In the genomic region with DNA sequence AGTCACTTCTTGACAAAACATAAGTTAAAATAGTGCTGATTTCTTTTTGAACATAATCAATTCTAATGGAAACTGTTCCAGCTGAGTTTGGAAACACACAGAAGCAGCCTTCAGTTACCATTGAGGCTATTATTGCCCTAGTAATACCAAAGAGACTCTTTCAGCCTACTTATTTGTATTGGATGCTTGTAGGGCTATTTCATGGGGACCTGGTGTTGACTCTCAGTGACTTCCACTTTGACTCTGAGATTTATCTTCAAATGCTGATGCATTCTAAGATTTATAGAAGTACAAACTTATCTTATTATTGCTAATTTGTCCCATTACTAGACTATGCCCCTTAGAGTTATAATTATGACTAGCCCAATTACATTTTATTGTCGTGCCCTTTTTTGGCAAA, we compare ENCODE assay signal across 27 cellular contexts.
"Had no signal": no experiment of that assay in that cellular context is flagged by ENCODE, and none has a peak within 500 bp of the region (broad histone marks: within the 10 kb centered on the region; RNA-seq: fewer than 3 reads in every experiment).

No MANE protein-coding gene starts in this region.

- H3K9ac ChIP-seq: KMS-11 had no signal

- H3K4me3 ChIP-seq: breast epithelium, MG63 had no signal

- H3K27me3 ChIP-seq: breast epithelium, MG63 had no signal

- H3K4me1 ChIP-seq: breast epithelium had no signal

- H3K36me3 ChIP-seq: breast epithelium, MG63 had no signal

- H3K9me3 ChIP-seq: breast epithelium had no signal

- H3K4me3 Mint-ChIP-seq: activated CD4-positive, alpha-beta T cell treated with anti-CD3 and anti-CD28 coated beads, Interleukin-2, amount 10 ng/mL, durations not matched to agents 7 days and 5 days; activated CD8-positive, alpha-beta T cell treated with anti-CD3 and anti-CD28 coated beads for 36 hours; activated naive CD4-positive, alpha-beta T cell treated with anti-CD3 and anti-CD28 coated beads, Interleukin-2, amount 50 U/mL, for 24 hours; activated T-cell treated with anti-CD3 and anti-CD28 coated beads, Interleukin-2, amount 50 U/mL, for 24 hours; activated T-helper 1 cell treated with anti-CD3 and anti-CD28 coated beads, Interleukin-12 subunit alpha, Interleukin-12 subunit beta, Interleukin-2, Interleukin-4 antibody, amounts not matched to agents 30 ng/mL and 10 ng/mL and 1 ng/mL, durations not matched to agents 14 hours and 24 hours and 36 hours; WTC11 had no signal

- H3K27ac Mint-ChIP-seq: activated CD8-positive, alpha-beta T cell treated with anti-CD3 and anti-CD28 coated beads for 36 hours; activated naive CD4-positive, alpha-beta T cell treated with anti-CD3 and anti-CD28 coated beads, Interleukin-2, amount 50 U/mL, for 24 hours; activated T-cell treated with anti-CD3 and anti-CD28 coated beads, Interleukin-2, amount 50 U/mL, for 24 hours; activated T-helper 1 cell treated with anti-CD3 and anti-CD28 coated beads, Interleukin-12 subunit alpha, Interleukin-12 subunit beta, Interleukin-2, Interleukin-4 antibody, amounts not matched to agents 30 ng/mL and 10 ng/mL and 1 ng/mL, durations not matched to agents 14 hours and 24 hours and 36 hours had no signal

- H3K27ac ChIP-seq: breast epithelium, KMS-11 had no signal

- ATAC-seq: activated CD8-positive, alpha-beta T cell treated with anti-CD3 and anti-CD28 coated beads for 36 hours; Panc1; WTC11 had no signal

- H3K4me2 ChIP-seq: KMS-11 had no signal

- H3K9me3 Mint-ChIP-seq: activated CD4-positive, alpha-beta T cell treated with anti-CD3 and anti-CD28 coated beads, Interleukin-2, amount 10 ng/mL, durations not matched to agents 7 days and 5 days; activated CD8-positive, alpha-beta T cell treated with anti-CD3 and anti-CD28 coated beads for 36 hours; activated naive CD4-positive, alpha-beta T cell treated with anti-CD3 and anti-CD28 coated beads, Interleukin-2, amount 50 U/mL, for 24 hours; WTC11 had no signal

- H3K27me3 Mint-ChIP-seq: activated CD4-positive, alpha-beta T cell treated with anti-CD3 and anti-CD28 coated beads, Interleukin-2, amount 10 ng/mL, durations not matched to agents 7 days and 5 days; activated CD8-positive, alpha-beta T cell treated with anti-CD3 and anti-CD28 coated beads for 36 hours; activated naive CD4-positive, alpha-beta T cell treated with anti-CD3 and anti-CD28 coated beads, Interleukin-2, amount 50 U/mL, for 24 hours; activated T-cell treated with anti-CD3 and anti-CD28 coated beads, Interleukin-2, amount 50 U/mL, for 24 hours had no signal

- DNase-seq: activated CD4-positive, alpha-beta T cell treated with anti-CD3 and anti-CD28 coated beads, Interleukin-2, amount 10 ng/mL, durations not matched to agents 7 days and 5 days; activated CD4-positive, CD25-positive, alpha-beta regulatory T cell treated with anti-CD3 and anti-CD28 coated beads, Interleukin-2, amount 50 U/mL, for 72 hours; activated CD8-positive, alpha-beta T cell treated with anti-CD3 and anti-CD28 coated beads for 36 hours; activated effector memory CD4-positive, alpha-beta T cell treated with Interleukin-2 at 50 U/mL for 16 hours; activated naive CD4-positive, alpha-beta T cell; activated T-cell treated with anti-CD3 and anti-CD28 coated beads, Interleukin-2, amount 50 U/mL, for 24 hours; aorta; MG63; MV-4-11; NCI-H1092 treated with DMSO at 0.1 percent for 48 hours; NCI-H1417 treated with DMSO at 0.1 percent for 48 hours; NCI-H1694; NCI-H2029; NCI-H2107; NCI-H345; NCI-H510A; NCI-H69; NK-92 treated with Interleukin-12 subunit alpha and Interleukin-12 subunit beta, amount 100 ng/mL, for 24 hours; RPMI8226; SHP77 treated with DMSO at 0.1 percent for 48 hours; T-helper 9 cell had no signal

- H3K36me3 Mint-ChIP-seq: WTC11 had no signal
